ENCODE assay signal across 1 cellular context in the genomic region with DNA sequence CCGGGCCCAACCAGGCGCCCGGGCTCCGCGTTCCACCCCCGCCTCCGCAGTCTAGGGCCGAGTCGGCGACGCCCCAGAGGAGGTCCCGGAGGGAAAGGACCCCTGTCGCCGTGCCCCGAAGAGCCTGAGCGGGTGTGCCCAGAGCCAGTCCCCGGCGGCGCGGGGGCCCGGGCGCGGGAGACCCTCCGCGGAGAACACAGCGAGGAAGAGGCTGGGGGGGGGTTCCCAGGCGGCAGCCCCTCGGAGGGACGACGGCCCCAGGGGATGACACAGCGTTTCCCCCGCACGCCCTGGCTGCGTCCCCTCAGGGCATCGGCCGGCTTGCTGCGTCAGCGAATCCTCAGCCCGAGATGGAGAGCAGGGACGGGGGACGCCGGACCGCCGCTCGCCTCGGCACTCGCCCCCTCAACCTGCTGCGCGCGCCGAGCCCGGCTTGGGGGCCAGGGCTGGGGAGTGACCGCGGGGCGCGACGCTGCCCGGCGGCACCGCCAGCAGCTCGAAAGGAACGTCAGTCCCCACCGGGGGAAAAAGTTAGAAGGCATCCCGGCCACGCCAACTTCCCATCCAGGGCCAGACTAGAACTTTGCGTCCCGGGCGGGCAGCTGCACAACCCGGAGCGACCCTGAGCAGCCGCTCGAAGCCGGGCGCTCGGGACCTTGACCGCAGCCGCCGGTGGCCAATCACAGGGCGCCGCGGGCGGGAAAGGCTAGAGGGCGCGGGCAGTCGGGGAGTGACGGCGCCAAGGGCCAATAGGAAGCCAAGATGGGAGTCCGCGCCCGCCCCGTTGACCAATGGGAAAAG.
A peak's percentile ranks its signal among the peaks of the same experiment; 100 is the strongest.
TF ChIP-seq lines count a peak whose summit lies in the region.

No MANE protein-coding gene starts in this region.

TF ChIP-seq in K562, 482 proteins besides CTCF, POLR2A, EP300 and RAD21 (continued from another document and continues in another):
- TF ChIP-seq, protein P1, sequence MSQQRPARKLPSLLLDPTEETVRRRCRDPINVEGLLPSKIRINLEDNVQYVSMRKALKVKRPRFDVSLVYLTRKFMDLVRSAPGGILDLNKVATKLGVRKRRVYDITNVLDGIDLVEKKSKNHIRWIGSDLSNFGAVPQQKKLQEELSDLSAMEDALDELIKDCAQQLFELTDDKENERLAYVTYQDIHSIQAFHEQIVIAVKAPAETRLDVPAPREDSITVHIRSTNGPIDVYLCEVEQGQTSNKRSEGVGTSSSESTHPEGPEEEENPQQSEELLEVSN (IDR thresholded peaks at IDR 0.05; ENCODE audit: borderline replicate concordance in 1 of 2, extremely low read depth in 1 of 2, insufficient read depth in 1 of 2, insufficient read length in 1 of 2, low read depth in 1 of 2, low read length in 1 of 2, poor library complexity in 1 of 2, severe bottlenecking in 1 of 2), result peak in 1 of 2 experiments; percentile 77
- TF ChIP-seq YY1 (IDR thresholded peaks at IDR 0.05; ENCODE audit: borderline replicate concordance in 1 of 3, control insufficient read depth in 1 of 3, extremely low read depth in 1 of 3, insufficient read depth in 3 of 3, insufficient read length in 1 of 3, insufficient replicate concordance in 2 of 3, low read depth in 1 of 3, low read length in 2 of 3) (peak in 1 of 3 experiments; percentile 37), SRSF7 (optimal IDR thresholded peaks at IDR 0.05; ENCODE audit: low read depth, low read length) (no peak), FOXA1 (IDR thresholded peaks at IDR 0.05; ENCODE audit: borderline replicate concordance) (no peak), RBM34 (IDR thresholded peaks at IDR 0.05; ENCODE audit: borderline replicate concordance, insufficient read depth, low read length) (0 out of 2 replicates have a peak, but pooled peaks have one; percentile 8), GTF2F1 (IDR thresholded peaks at IDR 0.05; ENCODE audit: low read depth, low read length) (no peak), FOSL1 (tag; conservative IDR thresholded peaks at IDR 0.05) (peak; percentile 46; the same call in 1 of the 2 replicates), ZNF12 (CRISPR knock-in tag; IDR thresholded peaks at IDR 0.05) (no peak), U2AF1 (optimal IDR thresholded peaks at IDR 0.05; ENCODE audit: low read depth, low read length) (no peak), POLR2AphosphoS5 (IDR thresholded peaks at IDR 0.05; ENCODE audit: control insufficient read depth, insufficient read depth, low read depth, low read length) (no peak; the same call in 1 of the 2 replicates), SMAD3 (CRISPR knock-in tag; conservative IDR thresholded peaks at IDR 0.05) (no peak), ZNF717 (CRISPR knock-in tag; IDR thresholded peaks at IDR 0.05) (no peak), KAT2B (IDR thresholded peaks at IDR 0.05; ENCODE audit: low read depth, low read length) (no peak), CBX2 (IDR thresholded peaks at IDR 0.05; ENCODE audit: insufficient read depth, low read length, poor library complexity, severe bottlenecking) (no peak), BCOR (IDR thresholded peaks at IDR 0.05) (no peak), ZNF3 (CRISPR knock-in tag; IDR thresholded peaks at IDR 0.05) (no peak), ADNP (tag; IDR thresholded peaks at IDR 0.05) (no peak), ZNF347 (CRISPR knock-in tag; IDR thresholded peaks at IDR 0.05; ENCODE audit: low read depth) (no peak), STAT5B (CRISPR knock-in tag; IDR thresholded peaks at IDR 0.05) (no peak), HDAC2 (IDR thresholded peaks at IDR 0.05) (no peak), MXI1 (IDR thresholded peaks at IDR 0.05; ENCODE audit: low read depth, low read length) (no peak), GATAD2A (IDR thresholded peaks at IDR 0.05) (peak; percentile 75; the same call in 1 of the 2 replicates), NELFE (IDR thresholded peaks at IDR 0.05; ENCODE audit: insufficient read depth, insufficient read length) (no peak), HEY1 (CRISPR knock-in tag; IDR thresholded peaks at IDR 0.05; ENCODE audit: borderline replicate concordance) (no peak), SMAD1 (IDR thresholded peaks at IDR 0.05; ENCODE audit: low read depth, low read length, partially characterized antibody) (peak; percentile 54), RBBP5 (IDR thresholded peaks at IDR 0.05; ENCODE audit: borderline replicate concordance, insufficient read depth, low read length, poor library complexity, severe bottlenecking) (no peak), FOXM1 (IDR thresholded peaks at IDR 0.05; ENCODE audit: low read depth) (no peak), FOXM1 (CRISPR knock-in tag; IDR thresholded peaks at IDR 0.05; ENCODE audit: low read depth) (no peak), NONO (IDR thresholded peaks at IDR 0.05; ENCODE audit: low read depth in 2 of 2, low read length in 1 of 2) (peak in 1 of 2 experiments; percentile 57; a peak in 1 of 4 replicates), ZFX (CRISPR knock-in tag; IDR thresholded peaks at IDR 0.05) (peak; percentile 58), NFYB (IDR thresholded peaks at IDR 0.05; ENCODE audit: extremely low read depth, insufficient read length) (peak; percentile 99), BRD4 (IDR thresholded peaks at IDR 0.05) (peak; percentile 12; the same call in 1 of the 2 replicates), WHSC1 (IDR thresholded peaks at IDR 0.05; ENCODE audit: low read length) (no peak), ZNF41 (CRISPR knock-in tag; conservative IDR thresholded peaks at IDR 0.05) (no peak), SMARCA5 (IDR thresholded peaks at IDR 0.05) (no peak), JUNB (CRISPR knock-in tag; conservative IDR thresholded peaks at IDR 0.05) (no peak), SNRNP70 (optimal IDR thresholded peaks at IDR 0.05; ENCODE audit: low read depth, low read length) (no peak), DDX20 (tag; IDR thresholded peaks at IDR 0.05; ENCODE audit: low read depth) (no peak), ZNF584 (CRISPR knock-in tag; IDR thresholded peaks at IDR 0.05; ENCODE audit: low read depth) (no peak), ETV1 (tag; conservative IDR thresholded peaks at IDR 0.05; ENCODE audit: low read depth) (no peak), ZNF778 (CRISPR knock-in tag; IDR thresholded peaks at IDR 0.05) (no peak), MCM3 (IDR thresholded peaks at IDR 0.05) (no peak)
- TF ChIP-seq, protein P2, sequence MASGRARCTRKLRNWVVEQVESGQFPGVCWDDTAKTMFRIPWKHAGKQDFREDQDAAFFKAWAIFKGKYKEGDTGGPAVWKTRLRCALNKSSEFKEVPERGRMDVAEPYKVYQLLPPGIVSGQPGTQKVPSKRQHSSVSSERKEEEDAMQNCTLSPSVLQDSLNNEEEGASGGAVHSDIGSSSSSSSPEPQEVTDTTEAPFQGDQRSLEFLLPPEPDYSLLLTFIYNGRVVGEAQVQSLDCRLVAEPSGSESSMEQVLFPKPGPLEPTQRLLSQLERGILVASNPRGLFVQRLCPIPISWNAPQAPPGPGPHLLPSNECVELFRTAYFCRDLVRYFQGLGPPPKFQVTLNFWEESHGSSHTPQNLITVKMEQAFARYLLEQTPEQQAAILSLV (tag; IDR thresholded peaks at IDR 0.05), result no peak
- TF ChIP-seq, protein P3, sequence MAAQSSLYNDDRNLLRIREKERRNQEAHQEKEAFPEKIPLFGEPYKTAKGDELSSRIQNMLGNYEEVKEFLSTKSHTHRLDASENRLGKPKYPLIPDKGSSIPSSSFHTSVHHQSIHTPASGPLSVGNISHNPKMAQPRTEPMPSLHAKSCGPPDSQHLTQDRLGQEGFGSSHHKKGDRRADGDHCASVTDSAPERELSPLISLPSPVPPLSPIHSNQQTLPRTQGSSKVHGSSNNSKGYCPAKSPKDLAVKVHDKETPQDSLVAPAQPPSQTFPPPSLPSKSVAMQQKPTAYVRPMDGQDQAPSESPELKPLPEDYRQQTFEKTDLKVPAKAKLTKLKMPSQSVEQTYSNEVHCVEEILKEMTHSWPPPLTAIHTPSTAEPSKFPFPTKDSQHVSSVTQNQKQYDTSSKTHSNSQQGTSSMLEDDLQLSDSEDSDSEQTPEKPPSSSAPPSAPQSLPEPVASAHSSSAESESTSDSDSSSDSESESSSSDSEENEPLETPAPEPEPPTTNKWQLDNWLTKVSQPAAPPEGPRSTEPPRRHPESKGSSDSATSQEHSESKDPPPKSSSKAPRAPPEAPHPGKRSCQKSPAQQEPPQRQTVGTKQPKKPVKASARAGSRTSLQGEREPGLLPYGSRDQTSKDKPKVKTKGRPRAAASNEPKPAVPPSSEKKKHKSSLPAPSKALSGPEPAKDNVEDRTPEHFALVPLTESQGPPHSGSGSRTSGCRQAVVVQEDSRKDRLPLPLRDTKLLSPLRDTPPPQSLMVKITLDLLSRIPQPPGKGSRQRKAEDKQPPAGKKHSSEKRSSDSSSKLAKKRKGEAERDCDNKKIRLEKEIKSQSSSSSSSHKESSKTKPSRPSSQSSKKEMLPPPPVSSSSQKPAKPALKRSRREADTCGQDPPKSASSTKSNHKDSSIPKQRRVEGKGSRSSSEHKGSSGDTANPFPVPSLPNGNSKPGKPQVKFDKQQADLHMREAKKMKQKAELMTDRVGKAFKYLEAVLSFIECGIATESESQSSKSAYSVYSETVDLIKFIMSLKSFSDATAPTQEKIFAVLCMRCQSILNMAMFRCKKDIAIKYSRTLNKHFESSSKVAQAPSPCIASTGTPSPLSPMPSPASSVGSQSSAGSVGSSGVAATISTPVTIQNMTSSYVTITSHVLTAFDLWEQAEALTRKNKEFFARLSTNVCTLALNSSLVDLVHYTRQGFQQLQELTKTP (IDR thresholded peaks at IDR 0.05; ENCODE audit: low read depth in 1 of 2, partially characterized antibody in 2 of 2), result no peak
- TF ChIP-seq, protein P4, sequence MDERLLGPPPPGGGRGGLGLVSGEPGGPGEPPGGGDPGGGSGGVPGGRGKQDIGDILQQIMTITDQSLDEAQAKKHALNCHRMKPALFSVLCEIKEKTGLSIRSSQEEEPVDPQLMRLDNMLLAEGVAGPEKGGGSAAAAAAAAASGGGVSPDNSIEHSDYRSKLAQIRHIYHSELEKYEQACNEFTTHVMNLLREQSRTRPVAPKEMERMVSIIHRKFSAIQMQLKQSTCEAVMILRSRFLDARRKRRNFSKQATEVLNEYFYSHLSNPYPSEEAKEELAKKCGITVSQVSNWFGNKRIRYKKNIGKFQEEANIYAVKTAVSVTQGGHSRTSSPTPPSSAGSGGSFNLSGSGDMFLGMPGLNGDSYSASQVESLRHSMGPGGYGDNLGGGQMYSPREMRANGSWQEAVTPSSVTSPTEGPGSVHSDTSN (CRISPR knock-in tag; IDR thresholded peaks at IDR 0.05; ENCODE audit: low read depth), result peak; percentile 99
- TF ChIP-seq, protein P4 (tag; conservative IDR thresholded peaks at IDR 0.05; ENCODE audit: low read depth), result peak; percentile 98
- TF ChIP-seq, protein P5, sequence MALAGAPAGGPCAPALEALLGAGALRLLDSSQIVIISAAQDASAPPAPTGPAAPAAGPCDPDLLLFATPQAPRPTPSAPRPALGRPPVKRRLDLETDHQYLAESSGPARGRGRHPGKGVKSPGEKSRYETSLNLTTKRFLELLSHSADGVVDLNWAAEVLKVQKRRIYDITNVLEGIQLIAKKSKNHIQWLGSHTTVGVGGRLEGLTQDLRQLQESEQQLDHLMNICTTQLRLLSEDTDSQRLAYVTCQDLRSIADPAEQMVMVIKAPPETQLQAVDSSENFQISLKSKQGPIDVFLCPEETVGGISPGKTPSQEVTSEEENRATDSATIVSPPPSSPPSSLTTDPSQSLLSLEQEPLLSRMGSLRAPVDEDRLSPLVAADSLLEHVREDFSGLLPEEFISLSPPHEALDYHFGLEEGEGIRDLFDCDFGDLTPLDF (CRISPR knock-in tag; IDR thresholded peaks at IDR 0.05), result 0 out of 2 replicates have a peak, but pooled peaks have one; percentile 54
- TF ChIP-seq, protein P6, sequence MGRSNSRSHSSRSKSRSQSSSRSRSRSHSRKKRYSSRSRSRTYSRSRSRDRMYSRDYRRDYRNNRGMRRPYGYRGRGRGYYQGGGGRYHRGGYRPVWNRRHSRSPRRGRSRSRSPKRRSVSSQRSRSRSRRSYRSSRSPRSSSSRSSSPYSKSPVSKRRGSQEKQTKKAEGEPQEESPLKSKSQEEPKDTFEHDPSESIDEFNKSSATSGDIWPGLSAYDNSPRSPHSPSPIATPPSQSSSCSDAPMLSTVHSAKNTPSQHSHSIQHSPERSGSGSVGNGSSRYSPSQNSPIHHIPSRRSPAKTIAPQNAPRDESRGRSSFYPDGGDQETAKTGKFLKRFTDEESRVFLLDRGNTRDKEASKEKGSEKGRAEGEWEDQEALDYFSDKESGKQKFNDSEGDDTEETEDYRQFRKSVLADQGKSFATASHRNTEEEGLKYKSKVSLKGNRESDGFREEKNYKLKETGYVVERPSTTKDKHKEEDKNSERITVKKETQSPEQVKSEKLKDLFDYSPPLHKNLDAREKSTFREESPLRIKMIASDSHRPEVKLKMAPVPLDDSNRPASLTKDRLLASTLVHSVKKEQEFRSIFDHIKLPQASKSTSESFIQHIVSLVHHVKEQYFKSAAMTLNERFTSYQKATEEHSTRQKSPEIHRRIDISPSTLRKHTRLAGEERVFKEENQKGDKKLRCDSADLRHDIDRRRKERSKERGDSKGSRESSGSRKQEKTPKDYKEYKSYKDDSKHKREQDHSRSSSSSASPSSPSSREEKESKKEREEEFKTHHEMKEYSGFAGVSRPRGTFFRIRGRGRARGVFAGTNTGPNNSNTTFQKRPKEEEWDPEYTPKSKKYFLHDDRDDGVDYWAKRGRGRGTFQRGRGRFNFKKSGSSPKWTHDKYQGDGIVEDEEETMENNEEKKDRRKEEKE (IDR thresholded peaks at IDR 0.05; ENCODE audit: borderline replicate concordance in 1 of 2, control insufficient read depth in 1 of 2, low read depth in 2 of 2, low read length in 1 of 2), result no peak
- TF ChIP-seq, protein P7, sequence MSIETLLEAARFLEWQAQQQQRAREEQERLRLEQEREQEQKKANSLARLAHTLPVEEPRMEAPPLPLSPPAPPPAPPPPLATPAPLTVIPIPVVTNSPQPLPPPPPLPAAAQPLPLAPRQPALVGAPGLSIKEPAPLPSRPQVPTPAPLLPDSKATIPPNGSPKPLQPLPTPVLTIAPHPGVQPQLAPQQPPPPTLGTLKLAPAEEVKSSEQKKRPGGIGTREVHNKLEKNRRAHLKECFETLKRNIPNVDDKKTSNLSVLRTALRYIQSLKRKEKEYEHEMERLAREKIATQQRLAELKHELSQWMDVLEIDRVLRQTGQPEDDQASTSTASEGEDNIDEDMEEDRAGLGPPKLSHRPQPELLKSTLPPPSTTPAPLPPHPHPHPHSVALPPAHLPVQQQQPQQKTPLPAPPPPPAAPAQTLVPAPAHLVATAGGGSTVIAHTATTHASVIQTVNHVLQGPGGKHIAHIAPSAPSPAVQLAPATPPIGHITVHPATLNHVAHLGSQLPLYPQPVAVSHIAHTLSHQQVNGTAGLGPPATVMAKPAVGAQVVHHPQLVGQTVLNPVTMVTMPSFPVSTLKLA (conservative IDR thresholded peaks at IDR 0.05), result 0 out of 4 replicates have a peak, but pooled peaks of 1 of the 2 experiments have one; percentile 7
